ENCODE assay signal across 9 cellular contexts in the genomic region with DNA sequence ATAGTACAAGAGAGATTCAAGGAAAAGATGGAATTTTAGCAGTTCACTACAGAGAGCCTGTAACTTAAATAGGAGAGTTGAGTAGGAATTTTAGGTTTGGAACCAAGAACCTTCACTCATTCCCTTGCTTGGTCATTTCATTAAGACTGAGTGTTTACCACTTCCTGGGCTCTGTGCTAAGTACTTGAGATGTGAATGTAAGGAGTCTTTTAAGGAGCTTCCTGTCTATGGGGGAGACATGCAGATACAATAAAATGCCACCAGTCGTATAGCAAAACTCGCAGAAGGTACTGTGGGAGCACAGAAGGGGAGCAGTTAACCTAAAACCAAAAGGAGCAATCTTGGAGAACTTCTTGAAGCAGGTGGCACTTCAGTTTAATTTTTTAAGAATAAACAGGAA.
"Had no signal": no experiment of that assay in that cellular context is flagged by ENCODE, and none has a peak within 500 bp of the region (broad histone marks: within the 10 kb centered on the region; RNA-seq: fewer than 3 reads in every experiment).

No MANE protein-coding gene starts in this region.

- H3K9me3 ChIP-seq: HAP-1 had no signal

- H3K4me3 Mint-ChIP-seq: HFFc6, IgD-negative memory B cell had no signal

- DNase-seq: GM23248, GOT3, H7, HFFc6, KG1 had no signal

- H3K27me3 Mint-ChIP-seq: IgD-negative memory B cell had no signal

- H3K36me3 Mint-ChIP-seq: IgD-negative memory B cell had no signal

- H3K9ac ChIP-seq: GM23248 had no signal

- H3K4me3 ChIP-seq: GM23248, HAP-1, K562 had no signal

- H3K4me1 ChIP-seq: HAP-1 had no signal

- ATAC-seq: HCT116, K562 had no signal

- H2AFZ ChIP-seq: GM23248 had no signal

- H3K4me1 Mint-ChIP-seq: IgD-negative memory B cell had no signal

- H3K36me3 ChIP-seq: HAP-1 had no signal

- H3K27ac Mint-ChIP-seq: HFFc6, IgD-negative memory B cell had no signal

- H3K27ac ChIP-seq: GM23248 had no signal
